1 cellular context compared by ENCODE assay signal in the genomic region with DNA sequence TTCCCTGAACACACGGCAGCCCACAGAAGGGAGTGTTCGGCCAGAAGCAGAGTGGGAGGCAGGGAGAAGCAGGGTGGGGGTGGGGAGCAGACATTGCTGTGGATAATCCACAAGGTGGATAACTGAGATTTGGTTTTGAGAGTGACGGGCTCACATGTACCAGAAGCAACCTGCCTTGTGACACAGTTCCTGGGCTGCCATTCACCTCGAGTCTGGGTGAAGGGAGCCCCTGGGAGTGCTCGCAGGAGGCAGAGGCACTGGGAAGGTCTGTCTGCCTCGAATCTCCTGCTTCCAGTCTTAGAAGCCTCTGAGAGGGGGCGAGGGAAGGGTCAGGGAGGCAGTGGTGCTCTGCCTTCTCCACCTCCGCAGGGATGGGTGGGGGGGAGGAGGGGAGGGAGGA.
TF ChIP-seq lines count a peak whose summit lies in the region.

No MANE protein-coding gene starts in this region.

TF ChIP-seq in HepG2, 621 proteins besides CTCF, POLR2A, EP300 and RAD21 (continued from another document):
- TF ChIP-seq, protein P1, sequence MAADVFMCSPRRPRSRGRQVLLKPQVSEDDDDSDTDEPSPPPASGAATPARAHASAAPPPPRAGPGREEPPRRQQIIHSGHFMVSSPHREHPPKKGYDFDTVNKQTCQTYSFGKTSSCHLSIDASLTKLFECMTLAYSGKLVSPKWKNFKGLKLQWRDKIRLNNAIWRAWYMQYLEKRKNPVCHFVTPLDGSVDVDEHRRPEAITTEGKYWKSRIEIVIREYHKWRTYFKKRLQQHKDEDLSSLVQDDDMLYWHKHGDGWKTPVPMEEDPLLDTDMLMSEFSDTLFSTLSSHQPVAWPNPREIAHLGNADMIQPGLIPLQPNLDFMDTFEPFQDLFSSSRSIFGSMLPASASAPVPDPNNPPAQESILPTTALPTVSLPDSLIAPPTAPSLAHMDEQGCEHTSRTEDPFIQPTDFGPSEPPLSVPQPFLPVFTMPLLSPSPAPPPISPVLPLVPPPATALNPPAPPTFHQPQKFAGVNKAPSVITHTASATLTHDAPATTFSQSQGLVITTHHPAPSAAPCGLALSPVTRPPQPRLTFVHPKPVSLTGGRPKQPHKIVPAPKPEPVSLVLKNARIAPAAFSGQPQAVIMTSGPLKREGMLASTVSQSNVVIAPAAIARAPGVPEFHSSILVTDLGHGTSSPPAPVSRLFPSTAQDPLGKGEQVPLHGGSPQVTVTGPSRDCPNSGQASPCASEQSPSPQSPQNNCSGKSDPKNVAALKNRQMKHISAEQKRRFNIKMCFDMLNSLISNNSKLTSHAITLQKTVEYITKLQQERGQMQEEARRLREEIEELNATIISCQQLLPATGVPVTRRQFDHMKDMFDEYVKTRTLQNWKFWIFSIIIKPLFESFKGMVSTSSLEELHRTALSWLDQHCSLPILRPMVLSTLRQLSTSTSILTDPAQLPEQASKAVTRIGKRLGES (CRISPR knock-in tag; IDR thresholded peaks at IDR 0.05; ENCODE audit: borderline replicate concordance): no peak
- TF ChIP-seq ZNF747 (CRISPR knock-in tag; IDR thresholded peaks at IDR 0.05; ENCODE audit: borderline replicate concordance): no peak
- TF ChIP-seq FOXO1 (CRISPR knock-in tag; IDR thresholded peaks at IDR 0.05): no peak
- TF ChIP-seq CEBPB (IDR thresholded peaks at IDR 0.05; ENCODE audit: borderline replicate concordance, low read depth, low read length): no peak
- TF ChIP-seq, protein P2, sequence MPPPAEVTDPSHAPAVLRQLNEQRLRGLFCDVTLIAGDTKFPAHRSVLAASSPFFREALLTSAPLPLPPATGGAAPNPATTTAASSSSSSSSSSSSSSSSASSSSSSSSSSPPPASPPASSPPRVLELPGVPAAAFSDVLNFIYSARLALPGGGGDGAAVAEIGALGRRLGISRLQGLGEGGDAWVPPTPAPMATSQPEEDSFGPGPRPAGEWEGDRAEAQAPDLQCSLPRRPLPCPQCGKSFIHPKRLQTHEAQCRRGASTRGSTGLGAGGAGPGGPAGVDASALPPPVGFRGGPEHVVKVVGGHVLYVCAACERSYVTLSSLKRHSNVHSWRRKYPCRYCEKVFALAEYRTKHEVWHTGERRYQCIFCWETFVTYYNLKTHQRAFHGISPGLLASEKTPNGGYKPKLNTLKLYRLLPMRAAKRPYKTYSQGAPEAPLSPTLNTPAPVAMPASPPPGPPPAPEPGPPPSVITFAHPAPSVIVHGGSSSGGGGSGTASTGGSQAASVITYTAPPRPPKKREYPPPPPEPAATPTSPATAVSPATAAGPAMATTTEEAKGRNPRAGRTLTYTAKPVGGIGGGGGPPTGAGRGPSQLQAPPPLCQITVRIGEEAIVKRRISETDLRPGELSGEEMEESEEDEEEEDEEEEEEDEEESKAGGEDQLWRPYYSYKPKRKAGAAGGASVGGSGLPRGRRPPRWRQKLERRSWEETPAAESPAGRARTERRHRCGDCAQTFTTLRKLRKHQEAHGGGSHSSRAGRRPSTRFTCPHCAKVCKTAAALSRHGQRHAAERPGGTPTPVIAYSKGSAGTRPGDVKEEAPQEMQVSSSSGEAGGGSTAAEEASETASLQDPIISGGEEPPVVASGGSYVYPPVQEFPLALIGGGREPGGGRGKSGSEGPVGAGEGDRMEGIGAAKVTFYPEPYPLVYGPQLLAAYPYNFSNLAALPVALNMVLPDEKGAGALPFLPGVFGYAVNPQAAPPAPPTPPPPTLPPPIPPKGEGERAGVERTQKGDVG (CRISPR knock-in tag; IDR thresholded peaks at IDR 0.05; ENCODE audit: borderline replicate concordance): no peak
TF ChIP-seq in HepG2: peak in this region for 0.
